Comparison of ENCODE assay signal across 12 cellular contexts in the genomic region with DNA sequence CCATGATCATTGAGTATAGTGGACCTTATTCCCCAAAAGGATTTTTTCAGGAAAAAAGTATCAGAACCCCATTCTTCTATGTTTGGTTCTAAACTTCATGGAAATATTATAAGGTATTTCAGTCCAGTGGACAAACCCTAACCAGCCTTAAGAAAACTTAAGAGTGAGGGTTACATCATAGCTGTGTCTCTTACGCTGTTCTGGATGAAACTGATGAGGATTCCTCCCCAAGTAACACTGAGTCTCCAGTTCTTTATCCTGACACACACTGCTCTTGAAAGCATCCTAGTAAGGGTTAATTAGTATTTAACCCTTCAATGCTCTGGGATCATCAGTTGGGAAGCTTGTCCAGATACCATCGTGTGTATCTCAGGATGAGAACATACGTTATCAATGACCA. TPM values are rescaled to one million over a fixed set of nuclear protein-coding genes. Genes with fewer than 3 reads are reported as not detected.
DNase-seq lines count a peak whose midpoint lies in the region; ATAC-seq and TF ChIP-seq lines count a peak whose summit lies in the region.
"Had no signal": no experiment of that assay in that cellular context is flagged by ENCODE, and none has a peak within 500 bp of the region (broad histone marks: within the 10 kb centered on the region; RNA-seq: fewer than 3 reads in every experiment).

No MANE protein-coding gene starts in this region.

- H3K27me3 ChIP-seq in HCT116 (ENCODE audit: insufficient read depth, low read length) (no peaks in the 10 kb centered on the region), body of pancreas (no peaks in the 10 kb centered on the region), skeletal muscle tissue (ENCODE audit: control insufficient read depth in 3 of 3, insufficient read depth in 3 of 3, low read length in 3 of 3) (no peaks in the 10 kb centered on the region)

- peaks cover 20% of the 10 kb centered on the region for H3K79me2 ChIP-seq in HCT116 (ENCODE audit: insufficient read depth, low read length)

- no TSS peak for BruUV-seq in HCT116 (replicated peaks; lab: Mats Ljungman, UMichigan)

- TF ChIP-seq CTCF in HCT116 (IDR thresholded peaks at IDR 0.05 in 2 of 3, conservative IDR thresholded peaks at IDR 0.05 in 1 of 3; ENCODE audit: borderline replicate concordance in 1 of 3, insufficient read depth in 1 of 3, low read depth in 2 of 3, low read length in 2 of 3) (no peak), body of pancreas (IDR thresholded peaks at IDR 0.05) (no peak)

- TF ChIP-seq RAD21 in HCT116 (IDR thresholded peaks at IDR 0.05; ENCODE audit: low read depth), result no peak

- DNase-seq in HCT116 (ENCODE audit: low read depth, low spot score), result no peak
- no peak for DNase-seq in body of pancreas
- peak; percentile 61 for DNase-seq in iris pigment epithelial cell (ENCODE audit: low read depth)
- DNase-seq in D341Med (ENCODE audit: low spot score), result no peak
- no peak for DNase-seq in NCI-H1092 treated with DMSO at 0.1 percent for 48 hours (lab: John Stamatoyannopoulos, UW)
- no peak for DNase-seq in Kasumi-1 (lab: John Stamatoyannopoulos, UW)
- DNase-seq: central memory CD4-positive, alpha-beta T cell; NCI-H1105; NCI-H748 treated with DMSO at 0.1 percent for 48 hours had no signal

- no peaks in the 10 kb centered on the region for H3K9me3 ChIP-seq in HCT116 (ENCODE audit: control insufficient read depth in 1 of 2, insufficient read depth in 1 of 2, low read depth in 1 of 2, low read length in 2 of 2)
- H3K9me3 ChIP-seq in body of pancreas, result no peaks in the 10 kb centered on the region
- no peaks in the 10 kb centered on the region for H3K9me3 ChIP-seq in skeletal muscle tissue (ENCODE audit: control insufficient read depth in 3 of 3, low read length in 3 of 3)

- H2AFZ ChIP-seq in HCT116 (ENCODE audit: low read depth, low read length, poor library complexity, severe bottlenecking), result no peak overlapping the region

- H3K4me2 ChIP-seq in HCT116 (ENCODE audit: low read length), result peak overlapping the region; percentile 63

- H3K36me3 ChIP-seq in HCT116 (ENCODE audit: control insufficient read depth in 1 of 2, insufficient read depth in 2 of 2, low read length in 2 of 2) (no peaks in the 10 kb centered on the region), body of pancreas (replicated peaks in 1 of 2; ENCODE audit: insufficient read depth in 1 of 2, low read depth in 2 of 2) (no peaks in the 10 kb centered on the region), skeletal muscle tissue (ENCODE audit: control insufficient read depth in 3 of 3, insufficient read depth in 3 of 3, low read length in 3 of 3) (peaks cover 0 to 1% (median 0%) of the 10 kb centered on the region in 3 donors)

- no peaks in the 10 kb centered on the region for H4K20me1 ChIP-seq in HCT116 (ENCODE audit: insufficient read depth)

- POLR2A ChIA-PET in HCT116 (lab: Charles Lee), result no interaction called here

- TF ChIP-seq POLR2A in HCT116 (IDR thresholded peaks at IDR 0.05; ENCODE audit: borderline replicate concordance, extremely low read depth, insufficient read depth, insufficient read length), result no peak
- no peak for TF ChIP-seq POLR2A in body of pancreas (IDR thresholded peaks at IDR 0.05)

- intact Hi-C loops in HCT116 (cut with micrococcal nuclease), result loop anchor here (10.0 kb wide), 1 partner anchor 399 kb away; no protein-coding TSS in a partner anchor
- intact Hi-C loops in body of pancreas (cut with DNase I), result loop anchor here (10.0 kb wide), 1 partner anchor 51 kb away; no protein-coding TSS in a partner anchor

- H3K4me3 ChIP-seq in HCT116 (replicated peaks in 1 of 2; ENCODE audit: low read depth in 1 of 2, low read length in 2 of 2) (no peak overlapping the region), body of pancreas (no peak overlapping the region), skeletal muscle tissue (ENCODE audit: low read length in 3 of 3) (no peak overlapping the region)
- H3K4me3 ChIP-seq: SK-N-MC had no signal

- peaks cover 61 to 83% of the 10 kb centered on the region in 2 experiments for H3K4me1 ChIP-seq in HCT116 (ENCODE audit: control insufficient read depth in 1 of 2, insufficient read depth in 2 of 2, low read length in 2 of 2)
- peaks cover 63% of the 10 kb centered on the region for H3K4me1 ChIP-seq in body of pancreas
- peaks cover 37 to 63% (median 54%) of the 10 kb centered on the region in 3 donors for H3K4me1 ChIP-seq in skeletal muscle tissue (ENCODE audit: control insufficient read depth in 3 of 3, insufficient read depth in 3 of 3, low read length in 3 of 3)

- CTCF ChIA-PET in HCT116 (lab: Charles Lee), result no interaction called here

- H3K9me2 ChIP-seq in HCT116 (ENCODE audit: insufficient read depth), result no peaks in the 10 kb centered on the region

- RAD21 ChIA-PET in HCT116 (lab: Charles Lee; ENCODE audit: low non-redundant PET in 1 of 2, low total read pairs in 2 of 2, uncharacterized antibody in 2 of 2, unreplicated experiment in 2 of 2), result interaction anchor here in 1 of 2 experiments (1.4 kb wide), 1 partner anchor 178 kb away, joined by 4 read pairs; no protein-coding TSS in a partner anchor

- H3K9ac ChIP-seq in HCT116 (ENCODE audit: low read length), result peak overlapping the region; percentile 15; the same call in 1 of the 2 replicates
- peak overlapping the region in 1 of 3 donors; percentile 28 for H3K9ac ChIP-seq in skeletal muscle tissue (ENCODE audit: low read depth in 1 of 3, low read length in 3 of 3)

- ATAC-seq in HCT116 (no peak), body of pancreas (no peak), HG02938 (IDR thresholded peaks at IDR 0.05; ENCODE audit: unreplicated experiment) (no peak)

- 58 to 70% methylated on average over 3 of the region's 3 CpGs for WGBS in body of pancreas, 2 donors

- H3K27ac ChIP-seq in HCT116 (ENCODE audit: low read depth, low read length), result peak overlapping the region; percentile 85
- H3K27ac ChIP-seq in body of pancreas, result peak overlapping the region; percentile 37 to 95 (median 62)
- peak overlapping the region; percentile 81 for H3K27ac ChIP-seq in skeletal muscle tissue (ENCODE audit: low read depth, low read length)
- H3K27ac ChIP-seq: SK-N-MC had no signal

TF ChIP-seq in HCT116, 20 proteins besides CTCF, POLR2A, EP300 and RAD21:
- TF ChIP-seq SIN3A (IDR thresholded peaks at IDR 0.05; ENCODE audit: low read depth) (no peak), CBX3 (IDR thresholded peaks at IDR 0.05; ENCODE audit: low read depth) (no peak), TCF7L2 (IDR thresholded peaks at IDR 0.05; ENCODE audit: borderline replicate concordance, extremely low read depth, insufficient read depth, insufficient read length) (no peak), FOSL1 (IDR thresholded peaks at IDR 0.05; ENCODE audit: low read depth) (no peak), CEBPB (IDR thresholded peaks at IDR 0.05; ENCODE audit: low read depth) (no peak), EGR1 (IDR thresholded peaks at IDR 0.05; ENCODE audit: low read depth) (no peak), EZH2phosphoT487 (IDR thresholded peaks at IDR 0.05; ENCODE audit: borderline replicate concordance) (no peak), JUND (IDR thresholded peaks at IDR 0.05) (no peak), SRF (IDR thresholded peaks at IDR 0.05; ENCODE audit: low read depth) (no peak), EZH2 (IDR thresholded peaks at IDR 0.05) (no peak), SP1 (IDR thresholded peaks at IDR 0.05; ENCODE audit: low read depth) (no peak)
- TF ChIP-seq, protein P1, sequence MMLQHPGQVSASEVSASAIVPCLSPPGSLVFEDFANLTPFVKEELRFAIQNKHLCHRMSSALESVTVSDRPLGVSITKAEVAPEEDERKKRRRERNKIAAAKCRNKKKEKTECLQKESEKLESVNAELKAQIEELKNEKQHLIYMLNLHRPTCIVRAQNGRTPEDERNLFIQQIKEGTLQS (IDR thresholded peaks at IDR 0.05), result no peak
- TF ChIP-seq, protein P2, sequence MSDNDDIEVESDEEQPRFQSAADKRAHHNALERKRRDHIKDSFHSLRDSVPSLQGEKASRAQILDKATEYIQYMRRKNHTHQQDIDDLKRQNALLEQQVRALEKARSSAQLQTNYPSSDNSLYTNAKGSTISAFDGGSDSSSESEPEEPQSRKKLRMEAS (IDR thresholded peaks at IDR 0.05), result no peak
- TF ChIP-seq, protein P3, sequence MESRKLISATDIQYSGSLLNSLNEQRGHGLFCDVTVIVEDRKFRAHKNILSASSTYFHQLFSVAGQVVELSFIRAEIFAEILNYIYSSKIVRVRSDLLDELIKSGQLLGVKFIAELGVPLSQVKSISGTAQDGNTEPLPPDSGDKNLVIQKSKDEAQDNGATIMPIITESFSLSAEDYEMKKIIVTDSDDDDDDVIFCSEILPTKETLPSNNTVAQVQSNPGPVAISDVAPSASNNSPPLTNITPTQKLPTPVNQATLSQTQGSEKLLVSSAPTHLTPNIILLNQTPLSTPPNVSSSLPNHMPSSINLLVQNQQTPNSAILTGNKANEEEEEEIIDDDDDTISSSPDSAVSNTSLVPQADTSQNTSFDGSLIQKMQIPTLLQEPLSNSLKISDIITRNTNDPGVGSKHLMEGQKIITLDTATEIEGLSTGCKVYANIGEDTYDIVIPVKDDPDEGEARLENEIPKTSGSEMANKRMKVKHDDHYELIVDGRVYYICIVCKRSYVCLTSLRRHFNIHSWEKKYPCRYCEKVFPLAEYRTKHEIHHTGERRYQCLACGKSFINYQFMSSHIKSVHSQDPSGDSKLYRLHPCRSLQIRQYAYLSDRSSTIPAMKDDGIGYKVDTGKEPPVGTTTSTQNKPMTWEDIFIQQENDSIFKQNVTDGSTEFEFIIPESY (IDR thresholded peaks at IDR 0.05; ENCODE audit: extremely low read depth, insufficient replicate concordance, low read length), result no peak

RNA-seq across cellular contexts. Expression of a gene that starts 5.0 kb away (rescaled TPM):
- total RNA-seq in HCT116 (2021; ENCODE audit: unreplicated experiment) (26.7 TPM), body of pancreas (10 to 100 TPM; 13.5 to 18.9 TPM), skeletal muscle tissue (23.5 TPM)
- polyA plus RNA-seq in HCT116 (2012), result 41.5 and 44.9 TPM in 2 replicates

RNA-seq across cellular contexts. Expression of a gene that starts 5.4 kb away (rescaled TPM):
- total RNA-seq in HCT116 (2021; ENCODE audit: unreplicated experiment) (16.4 TPM), body of pancreas (10 to 100 TPM in 1 of 2 donors, 1 to 10 TPM in 1; 7.5 to 14.5 TPM), skeletal muscle tissue (10.4 TPM)
- polyA plus RNA-seq in HCT116 (2012), result 7.4 and 7.7 TPM in 2 replicates
